In the genomic region with DNA sequence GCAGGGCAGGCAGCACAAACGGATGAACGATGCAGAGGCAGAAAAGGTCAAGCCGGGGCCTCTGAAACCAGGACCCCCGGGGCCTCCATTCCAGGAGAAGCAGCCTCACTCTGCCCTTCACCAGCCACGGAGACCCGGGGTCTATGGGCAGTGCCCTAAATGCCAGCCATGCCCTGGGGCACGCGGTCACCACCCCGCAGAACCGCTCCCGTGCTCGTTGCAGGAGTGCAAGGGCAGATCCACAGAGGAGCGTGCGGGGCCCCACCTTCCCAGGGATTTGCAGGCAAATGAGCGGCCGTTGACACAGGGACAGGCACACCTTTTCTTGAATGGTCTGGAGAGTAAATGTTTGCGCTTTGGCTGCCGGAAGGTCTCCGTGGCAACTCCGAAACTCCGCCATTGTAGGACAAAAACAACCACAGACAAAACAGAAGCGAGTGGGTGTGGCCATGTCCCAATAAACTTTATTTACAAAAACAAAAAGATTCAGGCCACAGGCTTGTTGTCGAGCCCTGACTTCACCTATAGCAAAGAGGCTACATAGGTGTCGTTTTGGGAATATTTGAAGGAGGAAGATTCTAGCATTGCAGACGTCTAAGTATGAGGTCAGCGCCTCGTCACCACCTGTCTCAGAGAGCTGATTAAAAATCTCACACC, we compare ENCODE assay signal across 1 cellular context.
TF ChIP-seq lines count a peak whose summit lies in the region.

No MANE protein-coding gene starts in this region.

TF ChIP-seq in IMR-90, 13 proteins besides CTCF, POLR2A, EP300 and RAD21 (continued from another document):
- TF ChIP-seq, protein P1, sequence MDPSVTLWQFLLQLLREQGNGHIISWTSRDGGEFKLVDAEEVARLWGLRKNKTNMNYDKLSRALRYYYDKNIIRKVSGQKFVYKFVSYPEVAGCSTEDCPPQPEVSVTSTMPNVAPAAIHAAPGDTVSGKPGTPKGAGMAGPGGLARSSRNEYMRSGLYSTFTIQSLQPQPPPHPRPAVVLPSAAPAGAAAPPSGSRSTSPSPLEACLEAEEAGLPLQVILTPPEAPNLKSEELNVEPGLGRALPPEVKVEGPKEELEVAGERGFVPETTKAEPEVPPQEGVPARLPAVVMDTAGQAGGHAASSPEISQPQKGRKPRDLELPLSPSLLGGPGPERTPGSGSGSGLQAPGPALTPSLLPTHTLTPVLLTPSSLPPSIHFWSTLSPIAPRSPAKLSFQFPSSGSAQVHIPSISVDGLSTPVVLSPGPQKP (IDR thresholded peaks at IDR 0.05; ENCODE audit: borderline replicate concordance, low read depth, low read length) = no peak
- no peak for TF ChIP-seq MXI1 (IDR thresholded peaks at IDR 0.05; ENCODE audit: borderline replicate concordance, low read depth, low read length)
- TF ChIP-seq RFX5 (IDR thresholded peaks at IDR 0.05; ENCODE audit: low read depth, low read length) = no peak
- no peak for TF ChIP-seq NFE2L2 (IDR thresholded peaks at IDR 0.05; ENCODE audit: low read depth, low read length)
- no peak for TF ChIP-seq SMC3 (IDR thresholded peaks at IDR 0.05; ENCODE audit: low read depth, low read length)
- TF ChIP-seq CHD1 (IDR thresholded peaks at IDR 0.05; ENCODE audit: low read depth, low read length) = no peak
- no peak for TF ChIP-seq BHLHE40 (IDR thresholded peaks at IDR 0.05; ENCODE audit: low read depth, low read length)
TF ChIP-seq in IMR-90: peak in this region for 0.
